ENCODE assay signal across 8 cellular contexts in genomic region chr10:102113261-102113955, GRCh38. TPM values are rescaled to one million over a fixed set of nuclear protein-coding genes. Genes with fewer than 3 reads are reported as not detected.
DNase-seq lines count a peak whose midpoint lies in the region; ATAC-seq and TF ChIP-seq lines count a peak whose summit lies in the region.

No MANE protein-coding gene starts in this region.

- DNase-seq in stimulated activated CD4-positive, alpha-beta T cell treated with anti-CD3 and anti-CD28 coated beads, Interleukin-15, amount 100 ng/mL, for 24 hours, result peak; percentile 22
- no peak for DNase-seq in stimulated activated CD4-positive, alpha-beta T cell treated with anti-CD3 and anti-CD28 coated beads, Interleukin-4, amount 100 ng/mL, for 4 hours
- no peak for DNase-seq in brain microvascular endothelial cell
- no peak for DNase-seq in vagina (ENCODE audit: extremely low spot score in 2 of 2)
- DNase-seq in posterior vena cava (ENCODE audit: low spot score), result no peak

- TF ChIP-seq POLR2A in vagina (IDR thresholded peaks at IDR 0.05), result no peak

- H3K27ac ChIP-seq in brain microvascular endothelial cell (no peak overlapping the region), vagina (peak overlapping the region; percentile 95)

- ATAC-seq in HG03175 (IDR thresholded peaks at IDR 0.05; ENCODE audit: unreplicated experiment) (no peak), HG03565 (IDR thresholded peaks at IDR 0.05; ENCODE audit: unreplicated experiment) (no peak)

- H3K4me1 ChIP-seq in mononuclear cell (ENCODE audit: insufficient read depth, low read length), result peaks cover 59% of the 10 kb centered on the region
- peaks cover 69% of the 10 kb centered on the region for H3K4me1 ChIP-seq in vagina

- H3K36me3 ChIP-seq in brain microvascular endothelial cell (replicated peaks), result peaks cover 30% of the 10 kb centered on the region
- peaks cover 5 to 30% of the 10 kb centered on the region in 2 donors for H3K36me3 ChIP-seq in vagina

- TF ChIP-seq CTCF in brain microvascular endothelial cell (IDR thresholded peaks at IDR 0.05; ENCODE audit: low read depth, low read length, missing control alignments), result no peak
- TF ChIP-seq CTCF in vagina (IDR thresholded peaks at IDR 0.05), result no peak

- in situ Hi-C loops in brain microvascular endothelial cell (cut with HindIII; ENCODE audit: low pct_ligation_motif_present, low sequenced_read_pairs), result no loop called here

- no peaks in the 10 kb centered on the region for H3K27me3 ChIP-seq in brain microvascular endothelial cell (replicated peaks)
- no peaks in the 10 kb centered on the region for H3K27me3 ChIP-seq in mononuclear cell (ENCODE audit: insufficient read depth, low read length)
- H3K27me3 ChIP-seq in vagina, result no peaks in the 10 kb centered on the region

- H3K4me3 ChIP-seq in brain microvascular endothelial cell (ENCODE audit: low read depth, low read length) (peak overlapping the region; percentile 80), mononuclear cell (ENCODE audit: low read length) (peak overlapping the region; percentile 39), vagina (peak overlapping the region; percentile 46 to 72)

- no peaks in the 10 kb centered on the region for H3K9me3 ChIP-seq in mononuclear cell (ENCODE audit: low read depth, low read length)
- no peaks in the 10 kb centered on the region for H3K9me3 ChIP-seq in vagina

- intact Hi-C loops in vagina (cut with DNase I), result no loop called here
- intact Hi-C loops in posterior vena cava (cut with DNase I), result no loop called here

RNA-seq across cellular contexts. Expression of gene LDB1, which starts 6.8 kb away (rescaled TPM):
- total RNA-seq in mononuclear cell (59.0 TPM), vagina (62.6 TPM), posterior vena cava (10 to 100 TPM; 28.9 to 32.7 TPM)

RNA-seq across cellular contexts. Expression of gene PPRC1, which starts 19.4 kb away (rescaled TPM):
- total RNA-seq in mononuclear cell (12.1 TPM), vagina (29.5 TPM), posterior vena cava (10 to 100 TPM; 21.7 to 32.8 TPM)

RNA-seq across cellular contexts. Expression of gene NOLC1, which starts 38.8 kb away (rescaled TPM):
- total RNA-seq in mononuclear cell, result 19.8 TPM
- 61.9 TPM for total RNA-seq in vagina
- 10 to 100 TPM; 32.6 to 38.6 TPM for total RNA-seq in posterior vena cava

RNA-seq across cellular contexts. Expression of gene HPS6, which starts 48.3 kb away (rescaled TPM):
- total RNA-seq in mononuclear cell (22.6 TPM), vagina (29.7 TPM), posterior vena cava (10 to 100 TPM; 11.6 to 13.7 TPM)

RNA-seq across cellular contexts. Expression of gene ARMH3, which starts 57.4 kb away (rescaled TPM):
- total RNA-seq in mononuclear cell, result 10.4 TPM
- total RNA-seq in vagina, result 26.5 TPM
- total RNA-seq in posterior vena cava, result 10 to 100 TPM; 19.6 to 22.3 TPM
